10 cellular contexts compared by ENCODE assay signal in the genomic region with DNA sequence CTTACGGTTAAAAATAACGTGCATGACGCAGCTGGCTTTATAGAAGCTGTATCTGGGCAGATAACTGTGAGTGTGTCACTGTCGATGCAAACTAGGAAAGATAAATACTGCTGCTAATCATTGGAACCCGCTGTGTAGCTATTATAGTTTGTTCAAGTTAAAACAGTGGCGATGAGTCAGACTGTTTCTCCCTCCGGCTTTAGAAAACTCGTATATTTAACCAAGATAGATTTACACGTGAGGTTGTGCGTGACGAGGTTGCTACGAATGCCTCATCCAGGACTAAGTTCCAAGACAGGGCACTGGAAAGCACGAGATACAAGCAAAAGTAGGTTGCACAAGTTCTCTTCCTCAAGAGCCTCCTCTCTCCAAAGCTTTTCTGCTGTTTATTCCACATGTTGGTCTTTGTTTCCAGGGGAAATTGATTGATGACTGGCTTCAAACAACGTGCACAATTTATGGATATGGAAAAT.
DNase-seq lines count a peak whose midpoint lies in the region; ATAC-seq, FAIRE-seq and TF ChIP-seq lines count a peak whose summit lies in the region.
"Had no signal": no experiment of that assay in that cellular context is flagged by ENCODE, and none has a peak within 500 bp of the region (broad histone marks: within the 10 kb centered on the region; RNA-seq: fewer than 3 reads in every experiment).

No MANE protein-coding gene starts in this region.

- no peak for TF ChIP-seq POLR2A in K562 (conservative IDR thresholded peaks at IDR 0.05)

- H3K79me1 ChIP-seq in mesenchymal stem cell (replicated peaks; ENCODE audit: low read length, poor library complexity, severe bottlenecking): no peaks in the 10 kb centered on the region

- no peak; the same call in 1 of the 2 replicates for TF ChIP-seq EP300 in K562 (IDR thresholded peaks at IDR 0.05; ENCODE audit: low read length)

- H3K9ac ChIP-seq in K562 (ENCODE audit: insufficient read depth in 1 of 2, low read depth in 2 of 2, low read length in 2 of 2) (no peak overlapping the region), mesenchymal stem cell (ENCODE audit: low read length) (peak overlapping the region; percentile 70)

- CTCF ChIA-PET in K562 (lab: Yijun Ruan, JAX; ENCODE audit: low intra/inter-chr PET ratio): no interaction called here

- POLR2A ChIA-PET in K562 (lab: Yijun Ruan, JAX): no interaction called here

- TF ChIP-seq CTCF in K562 (IDR thresholded peaks at IDR 0.05 in 2 of 3, conservative IDR thresholded peaks at IDR 0.05 in 1 of 3; ENCODE audit: insufficient read depth in 2 of 3, low read depth in 1 of 3, low read length in 3 of 3): no peak

- H4K91ac ChIP-seq in mesenchymal stem cell (ENCODE audit: low read length): no peak overlapping the region

- BruUV-seq in K562 (replicated peaks; lab: Mats Ljungman, UMichigan): no TSS peak

- H3K27me3 ChIP-seq in K562 (ENCODE audit: control insufficient read depth in 2 of 2, insufficient read depth in 2 of 2, low read length in 2 of 2) (peaks cover 2 to 10% of the 10 kb centered on the region in 2 experiments; a peak in 4 of 5 replicates), mesenchymal stem cell (ENCODE audit: control insufficient read depth in 1 of 2, insufficient read depth in 1 of 2, low read length in 2 of 2) (no peaks in the 10 kb centered on the region)

- no peak for FAIRE-seq in K562 (lab: Jason Lieb, UNC)

- DNase-seq in COLO829 (ENCODE audit: low spot score) (peak; percentile 81), NCI-H146 (lab: John Stamatoyannopoulos, UW) (peak; percentile 91), K562 (ENCODE audit: extremely low read depth in 1 of 4, low spot score in 3 of 4) (peak in 2 of 4 experiments; percentile 11 to 19), mesenchymal stem cell (peak; percentile 99), germinal center (ENCODE audit: low spot score) (no peak), NCI-H187 treated with DMSO at 0.1 percent for 48 hours (lab: John Stamatoyannopoulos, UW) (no peak)
- DNase-seq: GF-D8 had no signal

- no peak overlapping the region for H4K8ac ChIP-seq in mesenchymal stem cell (ENCODE audit: low read length)

- H3K4me2 ChIP-seq in K562 (ENCODE audit: insufficient read depth, low read length) (peak overlapping the region; percentile 15; the same call in 1 of the 2 replicates), mesenchymal stem cell (ENCODE audit: low read length, poor library complexity, severe bottlenecking) (peak overlapping the region; percentile 14)

- H3K79me2 ChIP-seq in K562 (ENCODE audit: control insufficient read depth, insufficient read depth, low read length): no peaks in the 10 kb centered on the region

- ATAC-seq in K562: no peak; the same call in 2 of the 3 replicates
- ATAC-seq in HG03159 (IDR thresholded peaks at IDR 0.05; ENCODE audit: unreplicated experiment): no peak
- no peak for ATAC-seq in GM21576 (IDR thresholded peaks at IDR 0.05; ENCODE audit: unreplicated experiment)

- H3K27ac ChIP-seq in K562 (ENCODE audit: extremely low read depth, low read depth, low read length): no peak overlapping the region
- no peak overlapping the region for H3K27ac ChIP-seq in mesenchymal stem cell (ENCODE audit: low read length, poor library complexity, severe bottlenecking)
- H3K27ac ChIP-seq: thoracic aorta had no signal

- H3K36me3 ChIP-seq in K562 (ENCODE audit: control insufficient read depth, insufficient read depth, low read length): no peaks in the 10 kb centered on the region
- no peaks in the 10 kb centered on the region for H3K36me3 ChIP-seq in mesenchymal stem cell (ENCODE audit: control insufficient read depth in 1 of 2, insufficient read depth in 2 of 2, low read depth in 1 of 2, low read length in 2 of 2)
- H3K36me3 ChIP-seq: thoracic aorta had no signal

- H3K23ac ChIP-seq in mesenchymal stem cell (ENCODE audit: low read length in 2 of 2): no peak overlapping the region

- no peak overlapping the region for H2BK15ac ChIP-seq in mesenchymal stem cell (ENCODE audit: low read depth, poor library complexity, severe bottlenecking)

- no peak overlapping the region for H3K18ac ChIP-seq in mesenchymal stem cell (ENCODE audit: low read depth in 1 of 2, low read length in 2 of 2)

- H4K20me1 ChIP-seq in K562 (replicated peaks; ENCODE audit: control insufficient read depth, insufficient read depth, low read length): no peaks in the 10 kb centered on the region; the same call in 1 of the 2 replicates

- H2AFZ ChIP-seq in K562 (ENCODE audit: low read depth, low read length) (0 out of 2 replicates have a peak overlapping the region, but pooled peaks have one; percentile 27), mesenchymal stem cell (ENCODE audit: low read depth, low read length) (no peak overlapping the region)

- no peak overlapping the region for H2BK12ac ChIP-seq in mesenchymal stem cell (ENCODE audit: low read length in 2 of 2)

- H2BK120ac ChIP-seq in mesenchymal stem cell (ENCODE audit: low read depth, low read length): no peak overlapping the region

- no peak for TF ChIP-seq RAD21 in K562 (CRISPR knock-in tag; conservative IDR thresholded peaks at IDR 0.05 in 1 of 2, IDR thresholded peaks at IDR 0.05 in 1 of 2)

- H3K4ac ChIP-seq in mesenchymal stem cell (ENCODE audit: low read depth in 1 of 2, low read length in 2 of 2): no peak overlapping the region

- in situ Hi-C loops in K562 (cut with MboI): no loop called here

- H3K9me1 ChIP-seq in K562 (ENCODE audit: control insufficient read depth, insufficient read depth, low read length): no peaks in the 10 kb centered on the region

- no peak overlapping the region for H3K14ac ChIP-seq in mesenchymal stem cell (ENCODE audit: low read length in 2 of 2)

- peaks cover 0 to 6% of the 10 kb centered on the region in 2 experiments; a peak in 1 of 5 replicates for H3K4me1 ChIP-seq in K562 (replicated peaks in 1 of 2; ENCODE audit: control insufficient read depth in 2 of 2, insufficient read depth in 2 of 2, low read length in 2 of 2)
- H3K4me1 ChIP-seq in mesenchymal stem cell (ENCODE audit: control insufficient read depth, insufficient read depth, low read depth, low read length): peaks cover 2% of the 10 kb centered on the region

- H2AK5ac ChIP-seq in mesenchymal stem cell (ENCODE audit: low read length, severe bottlenecking): no peak overlapping the region

- H3K4me3 ChIP-seq in K562 (no peak overlapping the region), mesenchymal stem cell (ENCODE audit: insufficient read depth in 1 of 2, low read depth in 1 of 2, low read length in 2 of 2) (peak overlapping the region in 1 of 2 experiments; percentile 13)
- H3K4me3 ChIP-seq: thoracic aorta had no signal

- intact Hi-C loops in K562 (cut with micrococcal nuclease): no loop called here

- H3K9me3 ChIP-seq in K562 (replicated peaks; ENCODE audit: control insufficient read depth, insufficient read depth, low read depth, low read length) (no peaks in the 10 kb centered on the region), mesenchymal stem cell (ENCODE audit: control insufficient read depth, low read length) (peaks cover 11% of the 10 kb centered on the region)
- H3K9me3 ChIP-seq: thoracic aorta had no signal

- 0% methylated on average over 14 of the region's 14 CpGs for WGBS in K562 (ENCODE audit: insufficient coverage, low coverage, missing lambda C conversion rate)
- 43% methylated on average over 13 of the region's 14 CpGs for WGBS in mesenchymal stem cell

- no peak overlapping the region for H2BK5ac ChIP-seq in mesenchymal stem cell (ENCODE audit: low read depth, low read length, poor library complexity, severe bottlenecking)

TF ChIP-seq in K562, 482 proteins besides CTCF, POLR2A, EP300 and RAD21 (continues in another document):
- TF ChIP-seq TCF3 (CRISPR knock-in tag; IDR thresholded peaks at IDR 0.05) (peak; percentile 56), CREM (IDR thresholded peaks at IDR 0.05; ENCODE audit: low read depth) (peak; percentile 53; the same call in 1 of the 2 replicates), STAT5A (IDR thresholded peaks at IDR 0.05; ENCODE audit: borderline replicate concordance, low read length) (0 out of 2 replicates have a peak, but pooled peaks have one; percentile 14), BDP1 (IDR thresholded peaks at IDR 0.05; ENCODE audit: insufficient read depth, insufficient read length) (no peak), ATF1 (CRISPR knock-in tag; IDR thresholded peaks at IDR 0.05) (no peak), ATF1 (tag; IDR thresholded peaks at IDR 0.05) (0 out of 2 replicates have a peak, but pooled peaks have one; percentile 10), HMGN3 (IDR thresholded peaks at IDR 0.05; ENCODE audit: borderline replicate concordance, extremely low read depth, insufficient read length, low read depth, low read length) (no peak), SOX6 (IDR thresholded peaks at IDR 0.05) (0 out of 2 replicates have a peak, but pooled peaks have one; percentile 29), PTRF (tag; IDR thresholded peaks at IDR 0.05) (no peak), JUN (IDR thresholded peaks at IDR 0.05; ENCODE audit: borderline replicate concordance, low read depth, low read length) (0 out of 2 replicates have a peak, but pooled peaks have one; percentile 10), JUN (CRISPR knock-in tag; IDR thresholded peaks at IDR 0.05; ENCODE audit: borderline replicate concordance) (no peak)
- TF ChIP-seq, protein P1, sequence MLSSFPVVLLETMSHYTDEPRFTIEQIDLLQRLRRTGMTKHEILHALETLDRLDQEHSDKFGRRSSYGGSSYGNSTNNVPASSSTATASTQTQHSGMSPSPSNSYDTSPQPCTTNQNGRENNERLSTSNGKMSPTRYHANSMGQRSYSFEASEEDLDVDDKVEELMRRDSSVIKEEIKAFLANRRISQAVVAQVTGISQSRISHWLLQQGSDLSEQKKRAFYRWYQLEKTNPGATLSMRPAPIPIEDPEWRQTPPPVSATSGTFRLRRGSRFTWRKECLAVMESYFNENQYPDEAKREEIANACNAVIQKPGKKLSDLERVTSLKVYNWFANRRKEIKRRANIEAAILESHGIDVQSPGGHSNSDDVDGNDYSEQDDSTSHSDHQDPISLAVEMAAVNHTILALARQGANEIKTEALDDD (IDR thresholded peaks at IDR 0.05): peak; percentile 67; the same call in 1 of the 2 replicates
- TF ChIP-seq, protein P2, sequence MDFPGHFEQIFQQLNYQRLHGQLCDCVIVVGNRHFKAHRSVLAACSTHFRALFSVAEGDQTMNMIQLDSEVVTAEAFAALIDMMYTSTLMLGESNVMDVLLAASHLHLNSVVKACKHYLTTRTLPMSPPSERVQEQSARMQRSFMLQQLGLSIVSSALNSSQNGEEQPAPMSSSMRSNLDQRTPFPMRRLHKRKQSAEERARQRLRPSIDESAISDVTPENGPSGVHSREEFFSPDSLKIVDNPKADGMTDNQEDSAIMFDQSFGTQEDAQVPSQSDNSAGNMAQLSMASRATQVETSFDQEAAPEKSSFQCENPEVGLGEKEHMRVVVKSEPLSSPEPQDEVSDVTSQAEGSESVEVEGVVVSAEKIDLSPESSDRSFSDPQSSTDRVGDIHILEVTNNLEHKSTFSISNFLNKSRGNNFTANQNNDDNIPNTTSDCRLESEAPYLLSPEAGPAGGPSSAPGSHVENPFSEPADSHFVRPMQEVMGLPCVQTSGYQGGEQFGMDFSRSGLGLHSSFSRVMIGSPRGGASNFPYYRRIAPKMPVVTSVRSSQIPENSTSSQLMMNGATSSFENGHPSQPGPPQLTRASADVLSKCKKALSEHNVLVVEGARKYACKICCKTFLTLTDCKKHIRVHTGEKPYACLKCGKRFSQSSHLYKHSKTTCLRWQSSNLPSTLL (IDR thresholded peaks at IDR 0.05): no peak

Comparison
In these comparisons a context has a peak if more than half of its experiments do, and no peak if none do; other contexts are left out.
1. DNase-seq: peak in COLO829 (single experiment), NCI-H146 (single experiment) and mesenchymal stem cell (single experiment); none in germinal center (single experiment) and NCI-H187 treated with DMSO at 0.1 percent for 48 hours (single experiment).